13 cellular contexts compared by ENCODE assay signal in genomic region chr22:46514592-46515207, GRCh38. TPM values are rescaled to one million over a fixed set of nuclear protein-coding genes. Genes with fewer than 3 reads are reported as not detected.
DNase-seq lines count a peak whose midpoint lies in the region; ATAC-seq, FAIRE-seq and TF ChIP-seq lines count a peak whose summit lies in the region.
"Had no signal": no experiment of that assay in that cellular context is flagged by ENCODE, and none has a peak within 500 bp of the region (broad histone marks: within the 10 kb centered on the region; RNA-seq: fewer than 3 reads in every experiment).

No MANE protein-coding gene starts in this region.

- peak overlapping the region; percentile 88 for H3K27ac Mint-ChIP-seq in MCF 10A (ENCODE audit: low read depth, unreplicated experiment)

- CTCF ChIA-PET in MCF 10A (lab: Yijun Ruan, JAX): interaction anchor here (0.7 to 1.4 kb wide), 4 partner anchors 13 to 147 kb away, joined by 3 to 4 read pairs (median 4); no protein-coding TSS in a partner anchor

- no peak for ATAC-seq in left colon
- ATAC-seq: body of pancreas, left lobe of liver had no signal

- H3K27me3 ChIP-seq in breast epithelium (no peaks in the 10 kb centered on the region), adipocyte (replicated peaks; ENCODE audit: control insufficient read depth, insufficient read depth, low read length) (peaks cover 5% of the 10 kb centered on the region)
- H3K27me3 ChIP-seq: body of pancreas, stomach had no signal

- H3K9ac ChIP-seq in adipocyte (ENCODE audit: low read length): no peak overlapping the region

- TF ChIP-seq CTCF in MCF 10A (IDR thresholded peaks at IDR 0.05; ENCODE audit: unreplicated experiment) (no peak), breast epithelium (IDR thresholded peaks at IDR 0.05) (no peak), fibroblast of the aortic adventitia (IDR thresholded peaks at IDR 0.05; ENCODE audit: insufficient read depth, low read length) (no peak)

- FAIRE-seq in urothelium cell line (lab: Jason Lieb, UNC): peak; percentile 56

- peak overlapping the region; percentile 19 for H3K4me3 Mint-ChIP-seq in MCF 10A (ENCODE audit: unreplicated experiment)

- DNase-seq in MCF 10A (ENCODE audit: unreplicated experiment) (peak; percentile 93), breast epithelium (ENCODE audit: low spot score in 2 of 2) (no peak), adipocyte (ENCODE audit: low read depth) (peak; percentile 61), fibroblast of the aortic adventitia (ENCODE audit: low read depth) (peak; percentile 49), urothelium cell line (ENCODE audit: low spot score) (peak; percentile 83), posterior vena cava (ENCODE audit: low spot score) (no peak), SHP77 (lab: John Stamatoyannopoulos, UW) (no peak), left colon (no peak)
- DNase-seq: body of pancreas, KBM-7, stomach had no signal

- no TSS peak for BruUV-seq in MCF 10A (replicated peaks; lab: Mats Ljungman, UMichigan)

- intact Hi-C loops in MCF 10A (cut with micrococcal nuclease): no loop called here
- intact Hi-C loops in breast epithelium (cut with DNase I; ENCODE audit: low total_unique reads): no loop called here
- intact Hi-C loops in posterior vena cava (cut with DNase I): no loop called here
- intact Hi-C loops in left colon (cut with DNase I, micrococcal nuclease): no loop called here

- H3K4me1 ChIP-seq in breast epithelium: no peaks in the 10 kb centered on the region
- H3K4me1 ChIP-seq in adipocyte (ENCODE audit: control insufficient read depth, insufficient read depth, low read length): peaks cover 25% of the 10 kb centered on the region
- H3K4me1 ChIP-seq: body of pancreas, stomach had no signal

- H3K4me1 Mint-ChIP-seq in MCF 10A (ENCODE audit: insufficient read depth, unreplicated experiment): peaks cover 23% of the 10 kb centered on the region

- H3K27me3 Mint-ChIP-seq in MCF 10A (ENCODE audit: insufficient read depth, unreplicated experiment): no peaks in the 10 kb centered on the region

- H3K4me3 ChIP-seq in breast epithelium (no peak overlapping the region), adipocyte (ENCODE audit: low read length) (no peak overlapping the region), fibroblast of the aortic adventitia (ENCODE audit: low read depth, low read length) (no peak overlapping the region)
- H3K4me3 ChIP-seq: body of pancreas, stomach had no signal

- H3K36me3 ChIP-seq in breast epithelium (no peaks in the 10 kb centered on the region), adipocyte (ENCODE audit: control insufficient read depth, insufficient read depth, low read length, severe bottlenecking) (no peaks in the 10 kb centered on the region)
- H3K36me3 ChIP-seq: stomach had no signal

- no peak overlapping the region for H3K27ac ChIP-seq in breast epithelium
- H3K27ac ChIP-seq: 22Rv1, body of pancreas, stomach had no signal

- H3K9me3 ChIP-seq in breast epithelium: no peaks in the 10 kb centered on the region
- H3K9me3 ChIP-seq in adipocyte (ENCODE audit: control insufficient read depth, low read length): no peaks in the 10 kb centered on the region
- H3K9me3 ChIP-seq: body of pancreas, stomach had no signal

- H3K36me3 Mint-ChIP-seq in MCF 10A (ENCODE audit: insufficient read depth, unreplicated experiment): peaks cover 10% of the 10 kb centered on the region

- H3K9me3 Mint-ChIP-seq in MCF 10A (ENCODE audit: unreplicated experiment): no peaks in the 10 kb centered on the region

- TF ChIP-seq POLR2A in breast epithelium (IDR thresholded peaks at IDR 0.05): no peak

- POLR2A ChIA-PET in MCF 10A (lab: Yijun Ruan, JAX): interaction anchor here (0.7 to 3.9 kb wide), 16 partner anchors 8 to 178 kb away, joined by 3 to 39 read pairs (median 4); partner anchors contain the start of gene TRMU

RNA-seq across cellular contexts. Expression of gene CELSR1, which starts 22.7 kb away (rescaled TPM):
- 49.1 and 69.2 TPM in 2 replicates for total RNA-seq in MCF 10A (2022)
- 10 to 100 TPM in 2 of 3 donors, under 1 TPM in 1; 0.96 to 36.7 (median 21.2) TPM for total RNA-seq in breast epithelium
- total RNA-seq in fibroblast of the aortic adventitia (ENCODE audit: low replicate concordance): 1.1 and 4.3 TPM in 2 replicates
- 1 to 10 TPM; 2.6 to 2.8 TPM for total RNA-seq in posterior vena cava
- 1 to 10 TPM; 1.8 to 4.9 TPM for total RNA-seq in left colon

Comparison
In these comparisons a context has a peak if more than half of its experiments do, and no peak if none do; other contexts are left out.
1. DNase-seq: peak in MCF 10A (single experiment), adipocyte (single experiment), fibroblast of the aortic adventitia (single experiment) and urothelium cell line (single experiment); none in breast epithelium (0 of 2), posterior vena cava (single experiment), SHP77 (0 of 2) and left colon (0 of 2).